Comparison of ENCODE assay signal across 28 cellular contexts in genomic region chr7:1970895-1971294, GRCh38.
"Had no signal": no experiment of that assay in that cellular context is flagged by ENCODE, and none has a peak within 500 bp of the region (broad histone marks: within the 10 kb centered on the region; RNA-seq: fewer than 3 reads in every experiment).

No MANE protein-coding gene starts in this region.

- H3K27ac ChIP-seq: body of pancreas, colonic mucosa, epithelial cell of prostate, esophagus squamous epithelium, lower lobe of right lung, sigmoid colon, suprapubic skin, tibial artery had no signal

- H3K27me3 ChIP-seq: body of pancreas, colonic mucosa, esophagus squamous epithelium, sigmoid colon, suprapubic skin, tibial artery had no signal

- DNase-seq: activated CD4-positive, alpha-beta memory T cell treated with anti-CD3 and anti-CD28 coated beads, Interleukin-2, amount 10 ng/mL, durations not matched to agents 7 days and 5 days; activated CD4-positive, alpha-beta T cell treated with anti-CD3 and anti-CD28 coated beads for 1 hour; activated CD4-positive, alpha-beta T cell treated with anti-CD3 and anti-CD28 coated beads, Interleukin-2, amount 10 ng/mL, durations not matched to agents 7 days and 5 days; activated CD8-positive, alpha-beta memory T cell treated with anti-CD3 and anti-CD28 coated beads, Interleukin-2, amount 50 U/mL, for 48 hours; activated T-cell treated with anti-CD3 and anti-CD28 coated beads, Interleukin-2, amount 50 U/mL, for 24 hours; anterior cingulate cortex; body of pancreas; colonic mucosa; effector CD8-positive, alpha-beta T cell; esophagus squamous epithelium; foreskin melanocyte; lower lobe of right lung; mesenchymal stem cell; sigmoid colon; small intestine; stimulated activated CD4-positive, alpha-beta T cell treated with anti-CD3 and anti-CD28 coated beads, Interleukin-1b, Interleukin-23, amount 100 ng/mL, for 48 hours; stimulated activated CD4-positive, alpha-beta T cell treated with anti-CD3 and anti-CD28 coated beads, Interleukin-4, amount 100 ng/mL, for 4 hours; stimulated activated CD8-positive, alpha-beta memory T cell treated with anti-CD3 and anti-CD28 coated beads, Interleukin-4, amount 100 ng/mL, for 48 hours; T-helper 2 cell had no signal

- H3K36me3 ChIP-seq: colonic mucosa had no signal

- H3K9me3 Mint-ChIP-seq: activated CD4-positive, alpha-beta T cell treated with anti-CD3 and anti-CD28 coated beads, Interleukin-2, amount 10 ng/mL, durations not matched to agents 7 days and 5 days; activated naive CD4-positive, alpha-beta T cell treated with anti-CD3 and anti-CD28 coated beads, Interleukin-2, amount 50 U/mL, for 24 hours; activated T-cell treated with anti-CD3 and anti-CD28 coated beads, Interleukin-2, amount 50 U/mL, for 24 hours; stimulated activated memory B cell treated with anti-CD40 and anti-IgM and Interleukin-4, amounts not matched to agents 10 μg/mL and 1 μg/mL and 100 μg/mL, for 72 hours had no signal

- H3K4me3 ChIP-seq: body of pancreas, colonic mucosa, esophagus squamous epithelium, lower lobe of right lung, sigmoid colon, suprapubic skin, tibial artery had no signal

- H3K4me1 ChIP-seq: body of pancreas, colonic mucosa, esophagus squamous epithelium, lower lobe of right lung, sigmoid colon, suprapubic skin, tibial artery had no signal

- H3K9me3 ChIP-seq: body of pancreas, colonic mucosa, esophagus squamous epithelium, lower lobe of right lung, sigmoid colon, suprapubic skin, tibial artery had no signal

- FAIRE-seq: endometrium, islet of Langerhans, small intestine had no signal

- H3K27ac Mint-ChIP-seq: activated CD4-positive, alpha-beta memory T cell treated with anti-CD3 and anti-CD28 coated beads, Interleukin-2, amount 10 ng/mL, durations not matched to agents 7 days and 5 days; activated CD4-positive, alpha-beta T cell treated with anti-CD3 and anti-CD28 coated beads, Interleukin-2, amount 10 ng/mL, durations not matched to agents 7 days and 5 days; activated naive CD4-positive, alpha-beta T cell treated with anti-CD3 and anti-CD28 coated beads, Interleukin-2, amount 50 U/mL, for 24 hours; activated T-cell treated with anti-CD3 and anti-CD28 coated beads, Interleukin-2, amount 50 U/mL, for 24 hours; progenitor cell of endocrine pancreas had no signal

- ATAC-seq: body of pancreas; lower lobe of right lung; naive thymus-derived CD8-positive, alpha-beta T cell; stimulated activated memory B cell treated with anti-CD40 and anti-IgM and Interleukin-4, amounts not matched to agents 10 μg/mL and 1 μg/mL and 100 μg/mL, for 72 hours had no signal

- H3K4me3 Mint-ChIP-seq: activated CD4-positive, alpha-beta memory T cell treated with anti-CD3 and anti-CD28 coated beads, Interleukin-2, amount 10 ng/mL, durations not matched to agents 7 days and 5 days; activated CD4-positive, alpha-beta T cell treated with anti-CD3 and anti-CD28 coated beads, Interleukin-2, amount 10 ng/mL, durations not matched to agents 7 days and 5 days; activated naive CD4-positive, alpha-beta T cell treated with anti-CD3 and anti-CD28 coated beads, Interleukin-2, amount 50 U/mL, for 24 hours; activated T-cell treated with anti-CD3 and anti-CD28 coated beads, Interleukin-2, amount 50 U/mL, for 24 hours; naive thymus-derived CD8-positive, alpha-beta T cell; stimulated activated memory B cell treated with anti-CD40 and anti-IgM and Interleukin-4, amounts not matched to agents 10 μg/mL and 1 μg/mL and 100 μg/mL, for 72 hours had no signal

- H3K27me3 Mint-ChIP-seq: activated CD4-positive, alpha-beta memory T cell treated with anti-CD3 and anti-CD28 coated beads, Interleukin-2, amount 10 ng/mL, durations not matched to agents 7 days and 5 days; activated CD4-positive, alpha-beta T cell treated with anti-CD3 and anti-CD28 coated beads, Interleukin-2, amount 10 ng/mL, durations not matched to agents 7 days and 5 days; activated naive CD4-positive, alpha-beta T cell treated with anti-CD3 and anti-CD28 coated beads, Interleukin-2, amount 50 U/mL, for 24 hours; activated T-cell treated with anti-CD3 and anti-CD28 coated beads, Interleukin-2, amount 50 U/mL, for 24 hours; naive thymus-derived CD8-positive, alpha-beta T cell; progenitor cell of endocrine pancreas; stimulated activated memory B cell treated with anti-CD40 and anti-IgM and Interleukin-4, amounts not matched to agents 10 μg/mL and 1 μg/mL and 100 μg/mL, for 72 hours had no signal
